Comparison of ENCODE assay signal across 1 cellular context in the genomic region with DNA sequence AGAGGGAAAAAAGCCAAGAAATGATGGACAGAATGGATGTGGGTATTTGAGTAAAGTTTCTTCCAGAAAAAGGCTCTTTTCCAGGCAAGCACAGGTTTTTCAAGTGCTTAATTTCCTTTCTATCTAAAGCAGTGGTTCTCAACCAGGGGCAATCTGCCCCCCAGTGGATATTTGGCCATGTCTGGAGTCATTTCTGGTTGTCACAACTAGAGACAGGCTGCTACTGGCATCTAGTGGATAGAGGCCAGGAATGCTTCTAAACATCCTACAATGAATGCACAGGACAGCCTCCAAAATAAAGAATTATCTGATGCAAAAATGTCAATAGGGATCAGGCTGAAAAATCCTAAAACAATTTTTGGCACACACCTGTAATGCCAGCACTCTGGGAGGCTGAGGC.
A peak's percentile ranks its signal among the peaks of the same experiment; 100 is the strongest.
TF ChIP-seq lines count a peak whose summit lies in the region.

No MANE protein-coding gene starts in this region.

TF ChIP-seq in HepG2, 621 proteins besides CTCF, POLR2A, EP300 and RAD21:
- TF ChIP-seq FOXJ3 (CRISPR knock-in tag; IDR thresholded peaks at IDR 0.05; ENCODE audit: borderline replicate concordance) (no peak), STAG1 (CRISPR knock-in tag; IDR thresholded peaks at IDR 0.05) (peak; percentile 29; the same call in 1 of the 2 replicates), ZNF557 (CRISPR knock-in tag; IDR thresholded peaks at IDR 0.05) (no peak)
- TF ChIP-seq, protein P1, sequence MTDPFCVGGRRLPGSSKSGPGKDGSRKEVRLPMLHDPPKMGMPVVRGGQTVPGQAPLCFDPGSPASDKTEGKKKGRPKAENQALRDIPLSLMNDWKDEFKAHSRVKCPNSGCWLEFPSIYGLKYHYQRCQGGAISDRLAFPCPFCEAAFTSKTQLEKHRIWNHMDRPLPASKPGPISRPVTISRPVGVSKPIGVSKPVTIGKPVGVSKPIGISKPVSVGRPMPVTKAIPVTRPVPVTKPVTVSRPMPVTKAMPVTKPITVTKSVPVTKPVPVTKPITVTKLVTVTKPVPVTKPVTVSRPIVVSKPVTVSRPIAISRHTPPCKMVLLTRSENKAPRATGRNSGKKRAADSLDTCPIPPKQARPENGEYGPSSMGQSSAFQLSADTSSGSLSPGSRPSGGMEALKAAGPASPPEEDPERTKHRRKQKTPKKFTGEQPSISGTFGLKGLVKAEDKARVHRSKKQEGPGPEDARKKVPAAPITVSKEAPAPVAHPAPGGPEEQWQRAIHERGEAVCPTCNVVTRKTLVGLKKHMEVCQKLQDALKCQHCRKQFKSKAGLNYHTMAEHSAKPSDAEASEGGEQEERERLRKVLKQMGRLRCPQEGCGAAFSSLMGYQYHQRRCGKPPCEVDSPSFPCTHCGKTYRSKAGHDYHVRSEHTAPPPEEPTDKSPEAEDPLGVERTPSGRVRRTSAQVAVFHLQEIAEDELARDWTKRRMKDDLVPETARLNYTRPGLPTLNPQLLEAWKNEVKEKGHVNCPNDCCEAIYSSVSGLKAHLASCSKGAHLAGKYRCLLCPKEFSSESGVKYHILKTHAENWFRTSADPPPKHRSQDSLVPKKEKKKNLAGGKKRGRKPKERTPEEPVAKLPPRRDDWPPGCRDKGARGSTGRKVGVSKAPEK (CRISPR knock-in tag; IDR thresholded peaks at IDR 0.05; ENCODE audit: borderline replicate concordance), result no peak
